Comparison of ENCODE assay signal across 9 cellular contexts in genomic region chr22:43152355-43153071, GRCh38. TPM values are rescaled to one million over a fixed set of nuclear protein-coding genes. Genes with fewer than 3 reads are reported as not detected.
DNase-seq lines count a peak whose midpoint lies in the region; ATAC-seq, FAIRE-seq and TF ChIP-seq lines count a peak whose summit lies in the region.
"Had no signal": no experiment of that assay in that cellular context is flagged by ENCODE, and none has a peak within 500 bp of the region (broad histone marks: within the 10 kb centered on the region; RNA-seq: fewer than 3 reads in every experiment).

No MANE protein-coding gene starts in this region.

- H3K4me3 ChIP-seq in Panc1 (ENCODE audit: low read depth in 2 of 2, low read length in 2 of 2) (peak overlapping the region; percentile 55 to 62), foreskin fibroblast (ENCODE audit: low read depth in 1 of 2, low read length in 2 of 2) (peak overlapping the region; percentile 79 to 80), pancreas (peak overlapping the region; percentile 68 to 95 (median 82)), upper lobe of right lung (peak overlapping the region; percentile 96)

- intact Hi-C loops in Panc1 (cut with micrococcal nuclease; ENCODE audit: unreplicated experiment) = no loop called here
- intact Hi-C loops in pancreas (cut with DNase I) = no loop called here
- intact Hi-C loops in upper lobe of right lung (cut with DNase I) = no loop called here

- POLR2A ChIA-PET in Panc1 (lab: Charles Lee) = interaction anchor here (0.6 kb wide), 1 partner anchor 20 kb away, joined by 11 read pairs; no protein-coding TSS in a partner anchor

- H3K36me3 ChIP-seq in Panc1 (ENCODE audit: control insufficient read depth, insufficient read depth, low read length) (no peaks in the 10 kb centered on the region), pancreas (no peaks in the 10 kb centered on the region), upper lobe of right lung (no peaks in the 10 kb centered on the region)

- H3K4me1 ChIP-seq in Panc1 (ENCODE audit: control insufficient read depth, insufficient read depth, low read length) (peaks cover 6% of the 10 kb centered on the region; the same call in 1 of the 2 replicates), pancreas (peaks cover 0 to 3% (median 0%) of the 10 kb centered on the region in 3 donors), upper lobe of right lung (peaks cover 11% of the 10 kb centered on the region)

- no peak for TF ChIP-seq CTCF in Panc1 (IDR thresholded peaks at IDR 0.05)
- TF ChIP-seq CTCF in foreskin fibroblast (IDR thresholded peaks at IDR 0.05; ENCODE audit: low read depth, low read length) = no peak
- TF ChIP-seq CTCF in pancreas (IDR thresholded peaks at IDR 0.05) = no peak
- TF ChIP-seq CTCF in upper lobe of right lung (IDR thresholded peaks at IDR 0.05) = no peak

- H3K27me3 ChIP-seq in Panc1 (ENCODE audit: control insufficient read depth, insufficient read depth, low read length) = no peaks in the 10 kb centered on the region
- H3K27me3 ChIP-seq in pancreas = no peaks in the 10 kb centered on the region
- no peaks in the 10 kb centered on the region for H3K27me3 ChIP-seq in upper lobe of right lung

- FAIRE-seq in pancreas (lab: Jason Lieb, UNC) = no peak
- FAIRE-seq: A204.1 had no signal

- H3K27ac ChIP-seq in Panc1 (ENCODE audit: low read length) (peak overlapping the region; percentile 88), pancreas (peak overlapping the region; percentile 44 to 86 (median 62)), upper lobe of right lung (peak overlapping the region; percentile 90)

- H3K9me3 ChIP-seq in Panc1 (ENCODE audit: control insufficient read depth, insufficient read depth, low read depth, low read length) (no peaks in the 10 kb centered on the region), pancreas (no peaks in the 10 kb centered on the region), upper lobe of right lung (no peaks in the 10 kb centered on the region)

- peak; percentile 79 for DNase-seq in DMS 273 (lab: John Stamatoyannopoulos, UW; ENCODE audit: unreplicated experiment)
- no peak for DNase-seq in DMS 273 treated with DMSO at 0.1 percent for 48 hours (lab: John Stamatoyannopoulos, UW)
- DNase-seq in Panc1 (ENCODE audit: low read depth, low spot score) = no peak
- peak; percentile 29 for DNase-seq in activated gamma-delta T cell (lab: John Stamatoyannopoulos, UW)
- DNase-seq in foreskin fibroblast = peak; percentile 67 to 88
- DNase-seq in pancreas = peak; percentile 73 to 94 (median 80)
- DNase-seq in upper lobe of right lung = peak; percentile 92

- CTCF ChIA-PET in Panc1 (lab: Charles Lee) = no interaction called here

- ATAC-seq in Panc1 (peak; percentile 82), pancreas (peak; percentile 82 to 87 (median 84)), upper lobe of right lung (peak; percentile 81), GM18519 (IDR thresholded peaks at IDR 0.05; ENCODE audit: low FRiP score, unreplicated experiment) (no peak)

- in situ Hi-C loops in Panc1 (cut with HindIII; ENCODE audit: low pct_unique_long_range_greater_than_20kb, low sequenced_read_pairs) = no loop called here

- 4 to 9% methylated on average over 22 of the region's 22 CpGs for WGBS in pancreas, 2 donors

- no TSS peak for BruUV-seq in Panc1 (replicated peaks; lab: Mats Ljungman, UMichigan)

RNA-seq across cellular contexts. Expression of gene TSPO, which starts 1.2 kb away (rescaled TPM):
- total RNA-seq in Panc1 (2021; ENCODE audit: unreplicated experiment) (144 TPM), pancreas (10 to 100 TPM; 24.2 to 63.2 (median 34.7) TPM), upper lobe of right lung (185 TPM)
- 228 TPM for polyA plus RNA-seq in Panc1 (2012; ENCODE audit: insufficient read length)
- polyA plus RNA-seq in pancreas = 10 to 100 TPM; 62.4 to 79.6 TPM

RNA-seq across cellular contexts. Expression of gene MCAT, which starts 9.3 kb away (rescaled TPM):
- 16.3 TPM for total RNA-seq in Panc1 (2021; ENCODE audit: unreplicated experiment)
- 25.1 TPM for polyA plus RNA-seq in Panc1 (2012; ENCODE audit: insufficient read length)
- total RNA-seq in pancreas = 10 to 100 TPM in 3 of 6 donors, 1 to 10 TPM in 3; 7.0 to 12.8 (median 9.6) TPM
- 10 to 100 TPM; 13.7 to 14.1 TPM for polyA plus RNA-seq in pancreas
- total RNA-seq in upper lobe of right lung = 12.1 TPM

RNA-seq across cellular contexts. Expression of gene TTLL12, which starts 34.4 kb away (rescaled TPM):
- total RNA-seq in Panc1 (2021; ENCODE audit: unreplicated experiment) = 26.3 TPM
- 28.8 TPM for polyA plus RNA-seq in Panc1 (2012; ENCODE audit: insufficient read length)
- 10 to 100 TPM; 10.6 to 22.2 (median 16.1) TPM for total RNA-seq in pancreas
- 10 to 100 TPM; 13.7 to 14.2 TPM for polyA plus RNA-seq in pancreas
- 20.5 TPM for total RNA-seq in upper lobe of right lung

RNA-seq across cellular contexts. Expression of gene BIK, which starts 42.0 kb away (rescaled TPM):
- total RNA-seq in Panc1 (2021; ENCODE audit: unreplicated experiment) (0.18 TPM), pancreas (1 to 10 TPM in 4 of 6 donors, under 1 TPM in 2; 0.97 to 8.4 (median 1.4) TPM), upper lobe of right lung (0.87 TPM)
- polyA plus RNA-seq in Panc1 (2012; ENCODE audit: insufficient read length) = not detected
- 1 to 10 TPM; 4.5 to 5.2 TPM for polyA plus RNA-seq in pancreas

Comparison
In these comparisons a context has a peak if more than half of its experiments do, and no peak if none do; other contexts are left out.
1. DNase-seq: peak in DMS 273 (single experiment), activated gamma-delta T cell (single experiment), foreskin fibroblast (2 of 2), pancreas (6 of 6) and upper lobe of right lung (single experiment); none in DMS 273 treated with DMSO at 0.1 percent for 48 hours (single experiment) and Panc1 (single experiment).
2. Peak in every context shown above with its lines, with median percentiles within 50 percentile points of each other: H3K27ac ChIP-seq and H3K4me3 ChIP-seq.